In genomic region chr10:100101526-100102076, GRCh38 we compare ENCODE assay signal across 1 cellular context.
TF ChIP-seq lines count a peak whose summit lies in the region.

No MANE protein-coding gene starts in this region.

TF ChIP-seq in HepG2, 621 proteins besides CTCF, POLR2A, EP300 and RAD21 (continued from another document and continues in another):
- TF ChIP-seq ZNF350 (CRISPR knock-in tag; IDR thresholded peaks at IDR 0.05; ENCODE audit: borderline replicate concordance, low read depth) (peak; percentile 79), ZNF264 (CRISPR knock-in tag; IDR thresholded peaks at IDR 0.05) (peak; percentile 90), SAP130 (CRISPR knock-in tag; IDR thresholded peaks at IDR 0.05; ENCODE audit: low read depth) (peak; percentile 96), RARA (CRISPR knock-in tag; IDR thresholded peaks at IDR 0.05) (peak; percentile 90), BCL3 (CRISPR knock-in tag; IDR thresholded peaks at IDR 0.05) (no peak), FOXK2 (IDR thresholded peaks at IDR 0.05) (peak; percentile 90), BHLHE40 (IDR thresholded peaks at IDR 0.05; ENCODE audit: low read length) (peak; percentile 62), AHDC1 (CRISPR knock-in tag; IDR thresholded peaks at IDR 0.05; ENCODE audit: borderline replicate concordance) (peak; percentile 99), ZNF567 (CRISPR knock-in tag; IDR thresholded peaks at IDR 0.05; ENCODE audit: borderline replicate concordance) (no peak; the same call in 1 of the 2 replicates), NFKBIZ (CRISPR knock-in tag; IDR thresholded peaks at IDR 0.05) (peak; percentile 92), ZNF180 (CRISPR knock-in tag; IDR thresholded peaks at IDR 0.05; ENCODE audit: borderline replicate concordance, low read depth) (no peak), PBX3 (CRISPR knock-in tag; IDR thresholded peaks at IDR 0.05; ENCODE audit: borderline replicate concordance) (no peak), ZNF770 (CRISPR knock-in tag; IDR thresholded peaks at IDR 0.05) (no peak; the same call in 1 of the 2 replicates), IKZF5 (CRISPR knock-in tag; IDR thresholded peaks at IDR 0.05) (peak; percentile 97), REXO4 (CRISPR knock-in tag; IDR thresholded peaks at IDR 0.05; ENCODE audit: borderline replicate concordance) (no peak), ZBTB7B (CRISPR knock-in tag; IDR thresholded peaks at IDR 0.05) (no peak), FOXK1 (CRISPR knock-in tag; IDR thresholded peaks at IDR 0.05; ENCODE audit: borderline replicate concordance, low read depth) (peak; percentile 93), SP1 (IDR thresholded peaks at IDR 0.05) (no peak), SP1 (CRISPR knock-in tag; IDR thresholded peaks at IDR 0.05) (peak; percentile 12; the same call in 1 of the 2 replicates), ADNP (CRISPR knock-in tag; IDR thresholded peaks at IDR 0.05) (no peak), SP2 (CRISPR knock-in tag; IDR thresholded peaks at IDR 0.05) (no peak), ZBTB21 (CRISPR knock-in tag; IDR thresholded peaks at IDR 0.05) (peak; percentile 88), ZNF224 (CRISPR knock-in tag; IDR thresholded peaks at IDR 0.05) (no peak), ZNF670 (CRISPR knock-in tag; IDR thresholded peaks at IDR 0.05; ENCODE audit: borderline replicate concordance) (peak; percentile 71; the same call in 1 of the 2 replicates), MIER2 (CRISPR knock-in tag; IDR thresholded peaks at IDR 0.05) (0 out of 2 replicates have a peak, but pooled peaks have one; percentile 58), STAT6 (CRISPR knock-in tag; IDR thresholded peaks at IDR 0.05; ENCODE audit: borderline replicate concordance) (0 out of 2 replicates have a peak, but pooled peaks have one; percentile 54), ZFYVE20 (CRISPR knock-in tag; IDR thresholded peaks at IDR 0.05; ENCODE audit: borderline replicate concordance, low read depth) (no peak), PPARG (CRISPR knock-in tag; conservative IDR thresholded peaks at IDR 0.05) (peak; percentile 79; the same call in 1 of the 2 replicates), PHF21A (CRISPR knock-in tag; IDR thresholded peaks at IDR 0.05) (peak; percentile 99), MBNL3 (CRISPR knock-in tag; conservative IDR thresholded peaks at IDR 0.05) (no peak), KLF16 (CRISPR knock-in tag; IDR thresholded peaks at IDR 0.05) (0 out of 4 replicates have a peak, but pooled peaks of 1 of the 2 experiments have one; percentile 71), NR0B2 (CRISPR knock-in tag; IDR thresholded peaks at IDR 0.05) (no peak), ZNF263 (CRISPR knock-in tag; IDR thresholded peaks at IDR 0.05) (peak; percentile 61), ZNF253 (CRISPR knock-in tag; IDR thresholded peaks at IDR 0.05; ENCODE audit: borderline replicate concordance) (no peak), ZNF451 (CRISPR knock-in tag; IDR thresholded peaks at IDR 0.05) (no peak), ZNF652 (CRISPR knock-in tag; IDR thresholded peaks at IDR 0.05; ENCODE audit: borderline replicate concordance, low read depth) (peak; percentile 53; the same call in 1 of the 2 replicates), ZFP90 (CRISPR knock-in tag; IDR thresholded peaks at IDR 0.05; ENCODE audit: borderline replicate concordance) (no peak), RFXAP (CRISPR knock-in tag; IDR thresholded peaks at IDR 0.05; ENCODE audit: borderline replicate concordance) (peak; percentile 99), CSRNP2 (CRISPR knock-in tag; conservative IDR thresholded peaks at IDR 0.05; ENCODE audit: low read depth) (no peak), ZNF724P (CRISPR knock-in tag; IDR thresholded peaks at IDR 0.05; ENCODE audit: borderline replicate concordance) (no peak), MAFG (CRISPR knock-in tag; IDR thresholded peaks at IDR 0.05) (no peak), MXI1 (IDR thresholded peaks at IDR 0.05; ENCODE audit: borderline replicate concordance, low read depth, low read length) (peak; percentile 83; the same call in 2 of the 3 replicates), GATA4 (IDR thresholded peaks at IDR 0.05; ENCODE audit: borderline replicate concordance, low read depth) (peak; percentile 91; the same call in 1 of the 2 replicates), ARNTL (CRISPR knock-in tag; IDR thresholded peaks at IDR 0.05) (peak; percentile 94), SMC3 (IDR thresholded peaks at IDR 0.05; ENCODE audit: low read length) (peak; percentile 31), MLLT10 (CRISPR knock-in tag; IDR thresholded peaks at IDR 0.05) (no peak), ZBTB10 (CRISPR knock-in tag; IDR thresholded peaks at IDR 0.05; ENCODE audit: borderline replicate concordance) (peak; percentile 70; the same call in 1 of the 2 replicates)
